In the genomic region with DNA sequence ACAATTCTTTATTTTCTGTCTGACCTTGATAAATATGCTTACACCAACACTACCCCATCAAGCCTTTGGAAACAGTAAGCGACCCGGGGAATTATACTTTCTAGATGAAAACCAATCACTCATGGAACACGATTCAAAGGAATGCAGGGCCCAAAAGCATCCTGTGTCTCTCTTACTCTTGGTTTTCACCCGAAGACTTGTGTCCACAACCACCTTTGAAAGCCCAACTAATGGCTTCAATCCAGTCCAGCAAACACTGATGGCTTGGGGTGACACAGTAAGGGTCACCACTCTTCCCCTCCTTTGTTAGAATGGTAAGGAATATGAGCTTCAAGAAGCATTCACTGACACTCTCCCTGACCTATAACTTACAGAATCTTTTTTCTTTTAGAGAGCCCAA, we compare ENCODE assay signal across 9 cellular contexts. TPM values are rescaled to one million over a fixed set of nuclear protein-coding genes. Genes with fewer than 3 reads are reported as not detected.
DNase-seq lines count a peak whose midpoint lies in the region; ATAC-seq and TF ChIP-seq lines count a peak whose summit lies in the region.
"Had no signal": no experiment of that assay in that cellular context is flagged by ENCODE, and none has a peak within 500 bp of the region (broad histone marks: within the 10 kb centered on the region; RNA-seq: fewer than 3 reads in every experiment).

No MANE protein-coding gene starts in this region.

- H3K9me3 ChIP-seq in heart right ventricle (no peaks in the 10 kb centered on the region), transverse colon (no peaks in the 10 kb centered on the region), Peyer's patch (no peaks in the 10 kb centered on the region)

- H3K36me3 ChIP-seq in heart right ventricle (peaks cover 0 to 33% (median 4%) of the 10 kb centered on the region in 9 donors), transverse colon (peaks cover 0 to 8% (median 3%) of the 10 kb centered on the region in 4 donors), Peyer's patch (peaks cover 0 to 5% (median 0%) of the 10 kb centered on the region in 3 donors)

- no peak for TF ChIP-seq CTCF in heart right ventricle (IDR thresholded peaks at IDR 0.05)
- no peak for TF ChIP-seq CTCF in transverse colon (IDR thresholded peaks at IDR 0.05)
- TF ChIP-seq CTCF in Peyer's patch (IDR thresholded peaks at IDR 0.05), result no peak

- H3K4me1 ChIP-seq in heart right ventricle (peaks cover 4 to 45% (median 39%) of the 10 kb centered on the region in 9 donors), transverse colon (peaks cover 17 to 47% (median 23%) of the 10 kb centered on the region in 4 donors), Peyer's patch (peaks cover 0 to 10% (median 5%) of the 10 kb centered on the region in 4 donors)

- no peaks in the 10 kb centered on the region for H3K27me3 Mint-ChIP-seq in activated naive CD8-positive, alpha-beta T cell

- H3K4me3 Mint-ChIP-seq in activated naive CD8-positive, alpha-beta T cell, result peak overlapping the region; percentile 92

- H3K36me3 Mint-ChIP-seq in activated naive CD8-positive, alpha-beta T cell, result peaks cover 14% of the 10 kb centered on the region

- 80 to 92% methylated on average over 4 of the region's 4 CpGs for WGBS in heart right ventricle, 2 donors
- WGBS in transverse colon (ENCODE audit: low coverage in 1 of 2), 2 donors, result 90% methylated on average over 4 of the region's 4 CpGs; no CpG with 5 or more reads in 1 of the 2 donors

- in situ Hi-C loops in transverse colon (cut with MboI; ENCODE audit: low pct_ligation_motif_present in 1 of 4, low pct_unique_long_range_greater_than_20kb in 1 of 4, low sequenced_read_pairs in 3 of 4), result loop anchor here in 3 of 4 donors (25.0 kb wide), 1 partner anchor 479 kb away; no protein-coding TSS in a partner anchor

- H3K27me3 ChIP-seq in heart right ventricle (no peaks in the 10 kb centered on the region), transverse colon (no peaks in the 10 kb centered on the region), Peyer's patch (no peaks in the 10 kb centered on the region)

- TF ChIP-seq EP300 in transverse colon (IDR thresholded peaks at IDR 0.05; ENCODE audit: low read depth), result no peak

- DNase-seq in heart right ventricle, result no peak
- no peak for DNase-seq in Right ventricle myocardium inferior (ENCODE audit: missing footprints)
- DNase-seq in kidney tubule cell (ENCODE audit: low spot score), result peak; percentile 12
- DNase-seq in transverse colon, result no peak
- DNase-seq in NCI-H187 treated with DMSO at 0.1 percent for 48 hours (lab: John Stamatoyannopoulos, UW), result no peak
- DNase-seq in activated gamma-delta T cell (lab: John Stamatoyannopoulos, UW), result no peak
- DNase-seq in Peyer's patch, result no peak
- DNase-seq: stimulated activated CD4-positive, alpha-beta T cell treated with anti-CD3 and anti-CD28 coated beads, Interleukin-1b, Interleukin-23, amount 100 ng/mL, for 48 hours had no signal

- H3K4me3 ChIP-seq in heart right ventricle (peak overlapping the region in 6 of 10 donors; percentile 63 to 84 (median 70)), transverse colon (peak overlapping the region in 1 of 4 donors; percentile 79), Peyer's patch (peak overlapping the region in 2 of 4 donors; percentile 74 to 86)

- intact Hi-C loops in heart right ventricle (cut with DNase I), result loop anchor here in 3 of 10 donors (5.0 to 10.0 kb wide), 3 partner anchors 84 to 294 kb away; no protein-coding TSS in a partner anchor
- intact Hi-C loops in Right ventricle myocardium inferior (cut with DNase I), result loop anchor here (10.0 kb wide), 1 partner anchor 824 kb away; no protein-coding TSS in a partner anchor
- intact Hi-C loops in transverse colon (cut with DNase I; ENCODE audit: low total_unique reads), result no loop called here

- ATAC-seq in heart right ventricle, result no peak
- no peak for ATAC-seq in Right ventricle myocardium inferior

- TF ChIP-seq POLR2A in transverse colon (IDR thresholded peaks at IDR 0.05) (no peak), Peyer's patch (IDR thresholded peaks at IDR 0.05) (no peak)

- peak overlapping the region; percentile 95 for H3K27ac Mint-ChIP-seq in activated naive CD8-positive, alpha-beta T cell

- peak overlapping the region in 1 of 10 donors; percentile 2 for H3K27ac ChIP-seq in heart right ventricle
- peak overlapping the region in 3 of 4 donors; percentile 95 to 100 (median 99) for H3K27ac ChIP-seq in transverse colon
- H3K27ac ChIP-seq in Peyer's patch, result no peak overlapping the region

- no peaks in the 10 kb centered on the region for H3K9me3 Mint-ChIP-seq in activated naive CD8-positive, alpha-beta T cell (ENCODE audit: low read depth)

- H3K4me1 Mint-ChIP-seq in activated naive CD8-positive, alpha-beta T cell (ENCODE audit: low read depth), result peaks cover 35% of the 10 kb centered on the region

RNA-seq across cellular contexts. Expression of a gene that starts 1.6 kb away (rescaled TPM):
- total RNA-seq in heart right ventricle (10 to 100 TPM; 14.0 to 25.3 (median 22.4) TPM), Right ventricle myocardium inferior (19.4 TPM), transverse colon (10 to 100 TPM; 22.4 to 31.1 (median 26.2) TPM), Peyer's patch (10 to 100 TPM; 16.5 to 24.5 (median 22.8) TPM)
- 10 to 100 TPM in 1 of 2 donors, 1 to 10 TPM in 1; 6.8 to 16.5 TPM for polyA plus RNA-seq in heart right ventricle

Comparison
In these comparisons a context has a peak if more than half of its experiments do, and no peak if none do; other contexts are left out.
1. H3K27ac ChIP-seq: peak in transverse colon (3 of 4); none in Peyer's patch (0 of 4).